16 cellular contexts compared by ENCODE assay signal in genomic region chr9:15670246-15670645, GRCh38.
DNase-seq lines count a peak whose midpoint lies in the region; ATAC-seq and TF ChIP-seq lines count a peak whose summit lies in the region.
"Had no signal": no experiment of that assay in that cellular context is flagged by ENCODE, and none has a peak within 500 bp of the region (broad histone marks: within the 10 kb centered on the region; RNA-seq: fewer than 3 reads in every experiment).

No MANE protein-coding gene starts in this region.

- ATAC-seq in GM19043 (IDR thresholded peaks at IDR 0.05; ENCODE audit: low read depth, unreplicated experiment) (peak; percentile 58), GM21619 (IDR thresholded peaks at IDR 0.05; ENCODE audit: unreplicated experiment) (peak; percentile 62), HG03097 (IDR thresholded peaks at IDR 0.05; ENCODE audit: low FRiP score, unreplicated experiment) (peak; percentile 57), left ventricle myocardium superior (no peak), mucosa of descending colon (no peak)

- no peaks in the 10 kb centered on the region for H3K36me3 ChIP-seq in mucosa of descending colon (ENCODE audit: low read depth)
- H3K36me3 ChIP-seq: right atrium auricular region had no signal

- no peak for TF ChIP-seq CTCF in mucosa of descending colon (IDR thresholded peaks at IDR 0.05)

- H3K9me3 ChIP-seq in mucosa of descending colon: no peaks in the 10 kb centered on the region
- H3K9me3 ChIP-seq: right atrium auricular region, testis had no signal

- DNase-seq in left ventricle myocardium superior: no peak
- no peak for DNase-seq in NCI-H2107 treated with DMSO at 0.1 percent for 48 hours (lab: John Stamatoyannopoulos, UW; ENCODE audit: unreplicated experiment)
- no peak for DNase-seq in activated T-cell treated with anti-CD3 and anti-CD28 coated beads, Interleukin-2, amount 50 U/mL, for 24 hours
- no peak for DNase-seq in mucosa of descending colon
- DNase-seq: activated B cell treated with CpG ODN at 0.5 μM for 24 hours; amygdala; effector memory CD4-positive, alpha-beta T cell; NCI-H2081 treated with DMSO at 0.1 percent for 48 hours; NCI-H748 treated with DMSO at 0.1 percent for 48 hours; stimulated activated CD4-positive, alpha-beta T cell treated with anti-CD3 and anti-CD28 coated beads, Interleukin-2, amount 100 ng/mL, for 24 hours; testis had no signal

- no peaks in the 10 kb centered on the region for H3K27me3 Mint-ChIP-seq in activated T-cell treated with anti-CD3 and anti-CD28 coated beads, Interleukin-2, amount 50 U/mL, for 24 hours
- H3K27me3 Mint-ChIP-seq: activated B cell treated with CpG ODN at 0.5 μM for 24 hours, IgD-negative memory B cell had no signal

- no peak overlapping the region for H3K4me3 ChIP-seq in mucosa of descending colon
- H3K4me3 ChIP-seq: right atrium auricular region, testis had no signal

- no peaks in the 10 kb centered on the region for H3K36me3 Mint-ChIP-seq in activated T-cell treated with anti-CD3 and anti-CD28 coated beads, Interleukin-2, amount 50 U/mL, for 24 hours (ENCODE audit: low read depth)
- H3K36me3 Mint-ChIP-seq: IgD-negative memory B cell had no signal

- H3K4me1 ChIP-seq in mucosa of descending colon (ENCODE audit: low read depth): no peaks in the 10 kb centered on the region
- H3K4me1 ChIP-seq: right atrium auricular region, testis had no signal

- H3K9me3 Mint-ChIP-seq in activated T-cell treated with anti-CD3 and anti-CD28 coated beads, Interleukin-2, amount 50 U/mL, for 24 hours: peaks cover 2% of the 10 kb centered on the region

- no peaks in the 10 kb centered on the region for H3K4me1 Mint-ChIP-seq in activated T-cell treated with anti-CD3 and anti-CD28 coated beads, Interleukin-2, amount 50 U/mL, for 24 hours (ENCODE audit: low read depth)
- H3K4me1 Mint-ChIP-seq: activated B cell treated with CpG ODN at 0.5 μM for 24 hours, IgD-negative memory B cell had no signal

- no peak overlapping the region for H3K4me3 Mint-ChIP-seq in activated T-cell treated with anti-CD3 and anti-CD28 coated beads, Interleukin-2, amount 50 U/mL, for 24 hours
- H3K4me3 Mint-ChIP-seq: activated B cell treated with CpG ODN at 0.5 μM for 24 hours, IgD-negative memory B cell had no signal

- intact Hi-C loops in left ventricle myocardium superior (cut with micrococcal nuclease): no loop called here
- intact Hi-C loops in mucosa of descending colon (cut with DNase I, micrococcal nuclease): no loop called here

- H3K27ac Mint-ChIP-seq in activated T-cell treated with anti-CD3 and anti-CD28 coated beads, Interleukin-2, amount 50 U/mL, for 24 hours: no peak overlapping the region
- H3K27ac Mint-ChIP-seq: activated B cell treated with CpG ODN at 0.5 μM for 24 hours, IgD-negative memory B cell had no signal

Comparison
In these comparisons a context has a peak if more than half of its experiments do, and no peak if none do; other contexts are left out.
1. ATAC-seq: peak in GM19043 (single experiment), GM21619 (single experiment) and HG03097 (single experiment); none in left ventricle myocardium superior (single experiment) and mucosa of descending colon (single experiment).